8 cellular contexts compared by ENCODE assay signal in genomic region chr22:22576244-22576988, GRCh38. TPM values are rescaled to one million over a fixed set of nuclear protein-coding genes. Genes with fewer than 3 reads are reported as not detected.
DNase-seq lines count a peak whose midpoint lies in the region; ATAC-seq, FAIRE-seq and TF ChIP-seq lines count a peak whose summit lies in the region.

No MANE protein-coding gene starts in this region.

- H4K20me1 ChIP-seq in DND-41 (ENCODE audit: insufficient read depth, low read length) (no peaks in the 10 kb centered on the region), SK-N-SH (ENCODE audit: insufficient read depth) (no peaks in the 10 kb centered on the region)

- intact Hi-C loops in upper lobe of right lung (cut with DNase I) = no loop called here
- intact Hi-C loops in sciatic nerve (cut with DNase I) = no loop called here

- H2AFZ ChIP-seq in DND-41 (ENCODE audit: low read depth, low read length) (no peak overlapping the region), SK-N-SH (ENCODE audit: low read depth) (no peak overlapping the region)

- H3K9ac ChIP-seq in DND-41 (ENCODE audit: low read depth, low read length) = no peak overlapping the region
- H3K9ac ChIP-seq in SK-N-SH = no peak overlapping the region
- no peak overlapping the region for H3K9ac ChIP-seq in liver (ENCODE audit: low read depth in 1 of 2, low read length in 2 of 2)

- no peak overlapping the region for H3K4me3 ChIP-seq in DND-41 (ENCODE audit: low read depth in 1 of 2, low read length in 2 of 2)
- peak overlapping the region in 1 of 2 experiments; percentile 24; a peak in 1 of 4 replicates for H3K4me3 ChIP-seq in SK-N-SH (ENCODE audit: low read depth in 2 of 2, low read length in 1 of 2)
- H3K4me3 ChIP-seq in bronchial epithelial cell (ENCODE audit: low read depth, low read length) = no peak overlapping the region
- H3K4me3 ChIP-seq in liver (ENCODE audit: low read depth in 1 of 3, low read length in 3 of 3) = no peak overlapping the region
- H3K4me3 ChIP-seq in upper lobe of right lung = no peak overlapping the region

- DNase-seq in DND-41 = peak; percentile 60
- peak; percentile 64 for DNase-seq in HuH-7.5 (ENCODE audit: low spot score)
- peak; percentile 79 for DNase-seq in SK-N-SH
- DNase-seq in bronchial epithelial cell (ENCODE audit: low read depth) = peak; percentile 17
- DNase-seq in upper lobe of right lung = peak; percentile 74
- no peak for DNase-seq in sciatic nerve (ENCODE audit: low spot score)

- H3F3A ChIP-seq in SK-N-SH (replicated peaks; ENCODE audit: insufficient read depth) = no peaks in the 10 kb centered on the region

- H3K4me1 ChIP-seq in DND-41 (ENCODE audit: insufficient read depth, low read length) (no peaks in the 10 kb centered on the region), SK-N-SH (ENCODE audit: control insufficient read depth in 1 of 2, insufficient read depth in 2 of 2, low read depth in 1 of 2, low read length in 1 of 2) (no peaks in the 10 kb centered on the region), liver (ENCODE audit: control insufficient read depth in 4 of 4, insufficient read depth in 4 of 4, low read length in 3 of 4) (no peaks in the 10 kb centered on the region), upper lobe of right lung (no peaks in the 10 kb centered on the region)

- H3K9me3 ChIP-seq in DND-41 (ENCODE audit: insufficient read depth, low read length, severe bottlenecking) = no peaks in the 10 kb centered on the region
- no peaks in the 10 kb centered on the region for H3K9me3 ChIP-seq in SK-N-SH
- no peaks in the 10 kb centered on the region for H3K9me3 ChIP-seq in liver (ENCODE audit: control insufficient read depth in 4 of 4, low read length in 3 of 4)
- no peaks in the 10 kb centered on the region for H3K9me3 ChIP-seq in upper lobe of right lung

- 40% methylated on average over 7 of the region's 8 CpGs for WGBS in SK-N-SH (ENCODE audit: low lambda C conversion rate)
- 36% methylated on average over 8 of the region's 8 CpGs for WGBS in liver

- POLR2A ChIA-PET in SK-N-SH (lab: Yijun Ruan, JAX) = no interaction called here

- CTCF ChIA-PET in SK-N-SH (lab: Yijun Ruan, JAX) = interaction anchor here (0.6 to 12.4 kb wide), 58 partner anchors 10 to 800 kb away, joined by 3 to 190 read pairs (median 4); partner anchors contain the start of gene PRAME

- no peak for TF ChIP-seq EP300 in SK-N-SH (IDR thresholded peaks at IDR 0.05; ENCODE audit: borderline replicate concordance in 1 of 2, low read depth in 1 of 2, low read length in 1 of 2)

- H3K27ac ChIP-seq in DND-41 (ENCODE audit: low read length) = no peak overlapping the region
- no peak overlapping the region for H3K27ac ChIP-seq in SK-N-SH (ENCODE audit: low read depth in 2 of 2, low read length in 1 of 2)
- H3K27ac ChIP-seq in liver (ENCODE audit: low read depth in 1 of 2, low read length in 2 of 2) = no peak overlapping the region
- H3K27ac ChIP-seq in upper lobe of right lung = no peak overlapping the region

- FAIRE-seq in bronchial epithelial cell (lab: Jason Lieb, UNC) = no peak

- H3K79me2 ChIP-seq in DND-41 (ENCODE audit: insufficient read depth, low read length) (no peaks in the 10 kb centered on the region), SK-N-SH (ENCODE audit: insufficient read depth) (no peaks in the 10 kb centered on the region)

- no peaks in the 10 kb centered on the region for H3K36me3 ChIP-seq in DND-41 (ENCODE audit: insufficient read depth, low read length)
- no peaks in the 10 kb centered on the region for H3K36me3 ChIP-seq in SK-N-SH (replicated peaks in 1 of 2; ENCODE audit: control insufficient read depth in 1 of 2, insufficient read depth in 2 of 2, low read length in 1 of 2)
- no peaks in the 10 kb centered on the region for H3K36me3 ChIP-seq in bronchial epithelial cell (ENCODE audit: control insufficient read depth, insufficient read depth, low read length)
- no peaks in the 10 kb centered on the region for H3K36me3 ChIP-seq in liver (ENCODE audit: control insufficient read depth in 4 of 4, insufficient read depth in 3 of 4, low read depth in 1 of 4, low read length in 3 of 4)
- no peaks in the 10 kb centered on the region for H3K36me3 ChIP-seq in upper lobe of right lung

- TF ChIP-seq RAD21 in SK-N-SH (IDR thresholded peaks at IDR 0.05; ENCODE audit: low read length) = peak; percentile 68
- peak; percentile 48 to 76 for TF ChIP-seq RAD21 in liver (IDR thresholded peaks at IDR 0.05)

- peaks cover 7% of the 10 kb centered on the region for H3K27me3 ChIP-seq in DND-41 (ENCODE audit: insufficient read depth, low read length, poor library complexity)
- H3K27me3 ChIP-seq in SK-N-SH (ENCODE audit: insufficient read depth) = peaks cover 18% of the 10 kb centered on the region; the same call in 1 of the 2 replicates
- no peaks in the 10 kb centered on the region for H3K27me3 ChIP-seq in bronchial epithelial cell (ENCODE audit: control insufficient read depth, insufficient read depth, low read length)
- peaks cover 0 to 1% (median 0%) of the 10 kb centered on the region in 4 donors for H3K27me3 ChIP-seq in liver (ENCODE audit: control insufficient read depth in 4 of 4, insufficient read depth in 4 of 4, low read length in 3 of 4)
- peaks cover 11% of the 10 kb centered on the region for H3K27me3 ChIP-seq in upper lobe of right lung

- no peak overlapping the region for H3K4me2 ChIP-seq in DND-41 (ENCODE audit: insufficient read depth, low read length)
- no peak overlapping the region for H3K4me2 ChIP-seq in SK-N-SH

- TF ChIP-seq CTCF in DND-41 (IDR thresholded peaks at IDR 0.05; ENCODE audit: borderline replicate concordance, extremely low read depth, low read length, poor library complexity, severe bottlenecking) (peak; percentile 92), SK-N-SH (IDR thresholded peaks at IDR 0.05) (peak; percentile 76), bronchial epithelial cell (IDR thresholded peaks at IDR 0.05; ENCODE audit: insufficient read depth, low read length, severe bottlenecking) (peak; percentile 93), liver (IDR thresholded peaks at IDR 0.05; ENCODE audit: low read depth, low read length, missing input control) (peak; percentile 59), upper lobe of right lung (IDR thresholded peaks at IDR 0.05) (peak; percentile 68)

- no peaks in the 10 kb centered on the region for H3K9me2 ChIP-seq in SK-N-SH

- ATAC-seq in DND-41 (ENCODE audit: insufficient read depth, low read depth) = peak; percentile 84
- ATAC-seq in upper lobe of right lung = peak; percentile 84
- ATAC-seq in HG03521 (IDR thresholded peaks at IDR 0.05; ENCODE audit: unreplicated experiment) = no peak
- ATAC-seq in sciatic nerve = no peak

TF ChIP-seq in SK-N-SH, 30 proteins besides CTCF, POLR2A, EP300 and RAD21 (continues in another document):
- TF ChIP-seq NFIC (IDR thresholded peaks at IDR 0.05; ENCODE audit: borderline replicate concordance) = no peak
- TF ChIP-seq GABPA (IDR thresholded peaks at IDR 0.05; ENCODE audit: low read depth) = no peak
- TF ChIP-seq USF2 (IDR thresholded peaks at IDR 0.05; ENCODE audit: borderline replicate concordance, low read depth, low read length) = no peak
- TF ChIP-seq SMC3 (IDR thresholded peaks at IDR 0.05; ENCODE audit: low read depth, low read length) = peak; percentile 72

TF ChIP-seq in liver, 16 proteins besides CTCF, POLR2A, EP300 and RAD21 (continues in another document):
- TF ChIP-seq JUND (IDR thresholded peaks at IDR 0.05) (no peak), FOXA1 (IDR thresholded peaks at IDR 0.05) (no peak), RXRA (IDR thresholded peaks at IDR 0.05) (no peak), GABPA (IDR thresholded peaks at IDR 0.05 in 1 of 2, conservative IDR thresholded peaks at IDR 0.05 in 1 of 2) (no peak), ZBTB33 (IDR thresholded peaks at IDR 0.05) (no peak), ATF3 (IDR thresholded peaks at IDR 0.05) (no peak)

RNA-seq across cellular contexts. Expression of gene PRAME, which starts 17.4 kb away (rescaled TPM):
- polyA plus RNA-seq in SK-N-SH (2012; rRNA removed) = 193 and 241 TPM in 2 replicates
- 123 and 160 TPM in 2 replicates for polyA plus RNA-seq in SK-N-SH (2012; cell fraction: cytosol; rRNA removed)
- polyA plus RNA-seq in SK-N-SH (2012; cell fraction: nucleus; rRNA removed) = 488 and 508 TPM in 2 replicates
- total RNA-seq in bronchial epithelial cell = not detected in 2 replicates
- total RNA-seq in liver = not detected
- not detected for polyA plus RNA-seq in liver
- not detected for total RNA-seq in upper lobe of right lung
- total RNA-seq in sciatic nerve = 0.27 TPM

RNA-seq across cellular contexts. Expression of gene ZNF280A, which starts 56.3 kb away (rescaled TPM):
- polyA plus RNA-seq in SK-N-SH (2012; rRNA removed) = not detected in 2 replicates
- not detected in 2 replicates for polyA plus RNA-seq in SK-N-SH (2012; cell fraction: cytosol; rRNA removed)
- polyA plus RNA-seq in SK-N-SH (2012; cell fraction: nucleus; rRNA removed) = not detected in 2 replicates
- not detected in 2 replicates for total RNA-seq in bronchial epithelial cell
- not detected for total RNA-seq in liver
- polyA plus RNA-seq in liver = not detected
- not detected for total RNA-seq in upper lobe of right lung
- not detected for total RNA-seq in sciatic nerve

Comparison
In these comparisons a context has a peak if more than half of its experiments do, and no peak if none do; other contexts are left out.
1. ATAC-seq: peak in DND-41 (single experiment) and upper lobe of right lung (single experiment); none in HG03521 (single experiment) and sciatic nerve (single experiment).
2. Peak in every context shown above with its lines, with median percentiles within 50 percentile points of each other: CTCF ChIP-seq.